Comparison of ENCODE assay signal across 7 cellular contexts in the genomic region with DNA sequence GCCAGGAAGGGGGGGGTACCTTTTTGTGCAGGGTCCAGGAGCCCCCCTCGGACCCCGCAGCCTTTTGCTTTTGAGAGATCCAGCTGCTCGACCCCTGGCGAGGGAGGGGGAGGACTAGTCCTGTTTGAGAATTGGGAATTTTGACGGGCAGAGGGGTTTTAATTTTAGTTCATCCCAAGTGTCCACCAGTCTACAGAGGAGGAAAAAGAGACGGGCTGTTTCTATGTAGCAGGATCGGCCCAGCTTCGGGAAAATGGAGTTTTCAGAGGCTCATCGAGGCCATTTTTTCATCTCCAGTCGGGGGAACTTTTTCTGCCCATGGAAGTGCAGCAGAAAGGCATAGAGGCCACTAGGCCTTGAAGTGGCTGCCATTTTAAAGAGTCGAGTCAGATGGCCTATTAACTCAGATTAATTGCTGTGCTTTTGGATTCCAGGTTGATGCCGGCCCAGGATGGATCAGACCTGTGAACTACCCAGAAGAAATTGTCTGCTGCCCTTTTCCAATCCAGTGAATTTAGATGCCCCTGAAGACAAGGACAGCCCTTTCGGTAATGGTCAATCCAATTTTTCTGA. TPM values are rescaled to one million over a fixed set of nuclear protein-coding genes. Genes with fewer than 3 reads are reported as not detected.
DNase-seq lines count a peak whose midpoint lies in the region; ATAC-seq, FAIRE-seq and TF ChIP-seq lines count a peak whose summit lies in the region.

No MANE protein-coding gene starts in this region.

- H3K9me2 ChIP-seq in HCT116 (ENCODE audit: insufficient read depth) = no peaks in the 10 kb centered on the region

- H3K79me2 ChIP-seq in HCT116 (ENCODE audit: insufficient read depth, low read length) = peaks cover 51% of the 10 kb centered on the region

- H3K4me1 ChIP-seq in HCT116 (ENCODE audit: control insufficient read depth in 1 of 2, insufficient read depth in 2 of 2, low read length in 2 of 2) (peaks cover 7 to 22% of the 10 kb centered on the region in 2 experiments; a peak in 3 of 4 replicates), RWPE2 (ENCODE audit: insufficient read depth, poor library complexity, severe bottlenecking) (peaks cover 28% of the 10 kb centered on the region), esophagus squamous epithelium (peaks cover 25 to 78% (median 27%) of the 10 kb centered on the region in 3 donors), sigmoid colon (peaks cover 0 to 70% (median 57%) of the 10 kb centered on the region in 4 donors)

- CTCF ChIA-PET in HCT116 (lab: Charles Lee) = interaction anchor here (1.2 kb wide), 1 partner anchor 175 kb away, joined by 3 read pairs; no protein-coding TSS in a partner anchor

- no TSS peak for BruUV-seq in HCT116 (replicated peaks; lab: Mats Ljungman, UMichigan)

- H3K27me3 ChIP-seq in HCT116 (ENCODE audit: insufficient read depth, low read length) (no peaks in the 10 kb centered on the region), RWPE2 (ENCODE audit: insufficient read depth, poor library complexity, severe bottlenecking) (no peaks in the 10 kb centered on the region), esophagus squamous epithelium (no peaks in the 10 kb centered on the region), sigmoid colon (no peaks in the 10 kb centered on the region)

- POLR2A ChIA-PET in HCT116 (lab: Charles Lee) = no interaction called here

- peak overlapping the region; percentile 88 for H3K4me2 ChIP-seq in HCT116 (ENCODE audit: low read length)

- H3K4me3 ChIP-seq in HCT116 (replicated peaks in 1 of 2; ENCODE audit: low read depth in 1 of 2, low read length in 2 of 2) (peak overlapping the region; percentile 78 to 90), RWPE2 (ENCODE audit: severe bottlenecking) (peak overlapping the region; percentile 51), esophagus squamous epithelium (peak overlapping the region; percentile 85 to 96 (median 88)), sigmoid colon (peak overlapping the region; percentile 57 to 86 (median 74))

- DNase-seq in HCT116 (ENCODE audit: low read depth, low spot score) (no peak), RWPE2 (ENCODE audit: low spot score) (peak; percentile 13), esophagus squamous epithelium (lab: John Stamatoyannopoulos, UW) (no peak), sigmoid colon (peak; percentile 22), NCI-H146 treated with DMSO at 0.1 percent for 48 hours (lab: John Stamatoyannopoulos, UW; ENCODE audit: unreplicated experiment) (no peak), D721Med (ENCODE audit: insufficient read length, low spot score) (no peak)

- TF ChIP-seq POLR2A in HCT116 (IDR thresholded peaks at IDR 0.05; ENCODE audit: borderline replicate concordance, extremely low read depth, insufficient read depth, insufficient read length) (no peak), esophagus squamous epithelium (IDR thresholded peaks at IDR 0.05) (no peak), sigmoid colon (IDR thresholded peaks at IDR 0.05) (no peak)

- no peak for FAIRE-seq in D721Med (lab: Jason Lieb, UNC)

- H3K9ac ChIP-seq in HCT116 (ENCODE audit: low read length) = peak overlapping the region; percentile 95

- 10 to 18% methylated on average over 9 to 13 of the region's 13 CpGs for WGBS in esophagus squamous epithelium, 2 donors
- WGBS in sigmoid colon, 2 donors = 10 to 16% methylated on average over 13 of the region's 13 CpGs

- TF ChIP-seq CTCF in HCT116 (IDR thresholded peaks at IDR 0.05 in 2 of 3, conservative IDR thresholded peaks at IDR 0.05 in 1 of 3; ENCODE audit: borderline replicate concordance in 1 of 3, insufficient read depth in 1 of 3, low read depth in 2 of 3, low read length in 2 of 3) = no peak
- no peak for TF ChIP-seq CTCF in RWPE2 (IDR thresholded peaks at IDR 0.05; ENCODE audit: poor library complexity, severe bottlenecking)
- TF ChIP-seq CTCF in esophagus squamous epithelium (IDR thresholded peaks at IDR 0.05) = no peak
- no peak for TF ChIP-seq CTCF in sigmoid colon (IDR thresholded peaks at IDR 0.05)
- no peak for TF ChIP-seq CTCF in D721Med (IDR thresholded peaks at IDR 0.05; ENCODE audit: insufficient read depth, missing control alignments)

- no peak for TF ChIP-seq RAD21 in HCT116 (IDR thresholded peaks at IDR 0.05; ENCODE audit: low read depth)

- H3K9me3 ChIP-seq in HCT116 (ENCODE audit: control insufficient read depth in 1 of 2, insufficient read depth in 1 of 2, low read depth in 1 of 2, low read length in 2 of 2) = no peaks in the 10 kb centered on the region
- no peaks in the 10 kb centered on the region for H3K9me3 ChIP-seq in RWPE2 (ENCODE audit: severe bottlenecking)
- H3K9me3 ChIP-seq in esophagus squamous epithelium = no peaks in the 10 kb centered on the region
- no peaks in the 10 kb centered on the region for H3K9me3 ChIP-seq in sigmoid colon

- H3K36me3 ChIP-seq in HCT116 (ENCODE audit: control insufficient read depth in 1 of 2, insufficient read depth in 2 of 2, low read length in 2 of 2) (peaks cover 0 to 28% of the 10 kb centered on the region in 2 experiments; a peak in 2 of 4 replicates), RWPE2 (ENCODE audit: low read depth) (peaks cover 46% of the 10 kb centered on the region), esophagus squamous epithelium (peaks cover 0 to 47% (median 0%) of the 10 kb centered on the region in 3 donors), sigmoid colon (peaks cover 0 to 36% (median 0%) of the 10 kb centered on the region in 4 donors)

- H4K20me1 ChIP-seq in HCT116 (ENCODE audit: insufficient read depth) = no peaks in the 10 kb centered on the region

- ATAC-seq in HCT116 = no peak
- 0 out of 3 replicates have a peak, but pooled peaks have one; percentile 0 for ATAC-seq in RWPE2 (ENCODE audit: low read depth)
- no peak for ATAC-seq in HG03159 (IDR thresholded peaks at IDR 0.05; ENCODE audit: unreplicated experiment)

- intact Hi-C loops in HCT116 (cut with micrococcal nuclease) = no loop called here
- intact Hi-C loops in esophagus squamous epithelium (cut with DNase I) = no loop called here
- intact Hi-C loops in sigmoid colon (cut with DNase I) = no loop called here

- H2AFZ ChIP-seq in HCT116 (ENCODE audit: low read depth, low read length, poor library complexity, severe bottlenecking) = no peak overlapping the region

- no peak for TF ChIP-seq EP300 in sigmoid colon (IDR thresholded peaks at IDR 0.05)

- H3K27ac ChIP-seq in HCT116 (ENCODE audit: low read depth, low read length) (peak overlapping the region; percentile 86), RWPE2 (ENCODE audit: poor library complexity, severe bottlenecking) (peak overlapping the region; percentile 57), esophagus squamous epithelium (peak overlapping the region; percentile 91 to 93 (median 92)), sigmoid colon (peak overlapping the region; percentile 86 to 95 (median 93))

- RAD21 ChIA-PET in HCT116 (lab: Charles Lee; ENCODE audit: low non-redundant PET in 1 of 2, low total read pairs in 2 of 2, uncharacterized antibody in 2 of 2, unreplicated experiment in 2 of 2) = no interaction called here

TF ChIP-seq in HCT116, 20 proteins besides CTCF, POLR2A, EP300 and RAD21:
- TF ChIP-seq ZFX (IDR thresholded peaks at IDR 0.05) (peak; percentile 64; the same call in 1 of the 2 replicates), SRF (IDR thresholded peaks at IDR 0.05; ENCODE audit: low read depth) (no peak)

RNA-seq across cellular contexts. Expression of a gene that starts 1.2 kb away (rescaled TPM):
- total RNA-seq in HCT116 (2021; ENCODE audit: unreplicated experiment) (58.8 TPM), esophagus squamous epithelium (10 to 100 TPM; 24.0 to 39.5 (median 32.2) TPM), sigmoid colon (10 to 100 TPM; 34.6 to 41.5 (median 36.5) TPM)
- 10.3 and 13.0 TPM in 2 replicates for polyA plus RNA-seq in HCT116 (2012)
- 10 to 100 TPM in 1 of 3 donors, 1 to 10 TPM in 2; 3.0 to 21.1 (median 5.8) TPM for polyA plus RNA-seq in sigmoid colon

RNA-seq across cellular contexts. Expression of a gene that starts 48.0 kb away (rescaled TPM):
- 78.1 TPM for total RNA-seq in HCT116 (2021; ENCODE audit: unreplicated experiment)
- polyA plus RNA-seq in HCT116 (2012) = 63.9 and 86.8 TPM in 2 replicates
- total RNA-seq in esophagus squamous epithelium = 1 to 10 TPM in 3 of 4 donors, under 1 TPM in 1; 0.68 to 5.9 (median 1.9) TPM
- 10 to 100 TPM in 1 of 4 donors, 1 to 10 TPM in 3; 3.0 to 11.8 (median 6.1) TPM for total RNA-seq in sigmoid colon
- 10 to 100 TPM in 1 of 3 donors, 1 to 10 TPM in 2; 4.9 to 45.0 (median 6.6) TPM for polyA plus RNA-seq in sigmoid colon

Comparison
In these comparisons a context has a peak if more than half of its experiments do, and no peak if none do; other contexts are left out.
1. DNase-seq: peak in RWPE2 (single experiment) and sigmoid colon (single experiment); none in HCT116 (single experiment), esophagus squamous epithelium (single experiment), NCI-H146 treated with DMSO at 0.1 percent for 48 hours (single experiment) and D721Med (single experiment).
2. Peak in every context shown above with its lines, with median percentiles within 50 percentile points of each other: H3K27ac ChIP-seq and H3K4me3 ChIP-seq.